In the genomic region with DNA sequence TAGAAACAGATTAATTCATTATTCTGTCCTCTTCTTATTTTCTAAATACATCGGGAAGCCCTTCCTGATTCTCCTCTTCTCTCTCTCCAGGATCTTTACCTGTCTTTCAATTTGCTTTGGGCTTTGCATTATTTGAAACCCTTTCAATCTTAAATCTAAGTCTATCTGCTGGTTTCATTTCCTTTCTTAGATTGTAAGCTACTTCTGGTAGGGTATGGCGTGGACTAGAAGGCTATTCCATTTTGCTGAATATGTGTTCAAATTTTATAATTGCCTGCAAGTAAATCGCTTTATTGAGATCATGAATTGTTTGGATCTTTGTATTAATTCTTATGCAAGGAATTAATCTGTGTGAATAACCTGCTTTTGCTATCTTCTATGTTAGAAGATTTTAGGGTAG, we compare ENCODE assay signal across 1 cellular context.
TF ChIP-seq lines count a peak whose summit lies in the region.

No MANE protein-coding gene starts in this region.

TF ChIP-seq in HepG2, 621 proteins besides CTCF, POLR2A, EP300 and RAD21:
- TF ChIP-seq, protein P1, sequence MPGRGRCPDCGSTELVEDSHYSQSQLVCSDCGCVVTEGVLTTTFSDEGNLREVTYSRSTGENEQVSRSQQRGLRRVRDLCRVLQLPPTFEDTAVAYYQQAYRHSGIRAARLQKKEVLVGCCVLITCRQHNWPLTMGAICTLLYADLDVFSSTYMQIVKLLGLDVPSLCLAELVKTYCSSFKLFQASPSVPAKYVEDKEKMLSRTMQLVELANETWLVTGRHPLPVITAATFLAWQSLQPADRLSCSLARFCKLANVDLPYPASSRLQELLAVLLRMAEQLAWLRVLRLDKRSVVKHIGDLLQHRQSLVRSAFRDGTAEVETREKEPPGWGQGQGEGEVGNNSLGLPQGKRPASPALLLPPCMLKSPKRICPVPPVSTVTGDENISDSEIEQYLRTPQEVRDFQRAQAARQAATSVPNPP (CRISPR knock-in tag; IDR thresholded peaks at IDR 0.05): no peak
- no peak for TF ChIP-seq KMT2A (CRISPR knock-in tag; IDR thresholded peaks at IDR 0.05)
- TF ChIP-seq TFDP2 (CRISPR knock-in tag; IDR thresholded peaks at IDR 0.05): no peak
